8 cellular contexts compared by ENCODE assay signal in the genomic region with DNA sequence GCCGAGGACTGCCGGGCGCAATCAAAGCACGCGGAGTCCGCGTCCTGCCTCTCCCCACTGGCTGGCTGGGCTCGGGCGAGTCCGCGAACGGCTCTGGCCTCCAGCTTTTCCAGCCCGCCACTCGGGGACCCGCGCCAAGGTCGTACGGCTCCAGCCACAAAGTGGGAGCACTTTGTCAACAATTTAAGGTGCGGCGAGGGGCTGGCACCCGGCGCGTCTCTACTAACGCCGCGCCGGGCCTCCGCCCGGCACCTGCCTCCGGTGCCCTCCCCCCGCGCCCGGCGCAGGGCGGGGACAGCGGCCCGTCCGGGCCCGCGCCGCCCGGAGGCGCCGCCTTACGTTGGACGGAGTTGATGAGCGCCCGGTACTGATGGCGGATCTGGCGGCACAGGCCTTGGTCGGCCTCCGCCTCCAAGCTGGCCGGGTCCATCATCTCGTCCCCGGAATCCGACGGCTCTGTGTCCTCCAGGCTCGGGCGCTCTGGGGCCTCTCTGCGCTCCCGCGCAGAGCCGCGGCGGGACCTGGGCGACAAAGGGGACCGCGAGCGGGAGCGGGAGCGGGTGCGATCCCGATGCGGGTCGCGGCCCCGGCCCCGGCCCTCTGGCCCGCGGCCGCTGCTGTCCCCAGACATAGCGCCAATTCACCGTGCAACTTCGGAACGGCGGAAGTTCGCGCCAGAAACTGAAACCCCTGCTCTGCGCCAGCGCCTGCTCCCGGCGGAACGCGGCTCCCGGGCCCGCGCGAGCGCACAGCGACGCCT. TPM values are rescaled to one million over a fixed set of nuclear protein-coding genes. Genes with fewer than 3 reads are reported as not detected.
DNase-seq lines count a peak whose midpoint lies in the region; ATAC-seq and TF ChIP-seq lines count a peak whose summit lies in the region.

Gene NSMCE4A, minus strand, starts transcription at position 683 of the 760 bp plus-strand sequence. Its CDS starts 52 bp downstream, at position 631.

- peaks cover 6% of the 10 kb centered on the region for H3K4me1 ChIP-seq in Caco-2
- H3K4me1 ChIP-seq in esophagus muscularis mucosa = peaks cover 19 to 35% (median 34%) of the 10 kb centered on the region in 4 donors

- peak; percentile 79 to 89 for DNase-seq in Caco-2
- peak; percentile 89 for DNase-seq in OCI-M1 (lab: John Stamatoyannopoulos, UW)
- peak; percentile 80 to 87 for DNase-seq in activated T-cell treated with anti-CD3 and anti-CD28 coated beads, Interleukin-2, amount 50 U/mL, for 48 hours
- no peak for DNase-seq in esophagus muscularis mucosa (ENCODE audit: extremely low spot score)
- peak; percentile 79 for DNase-seq in myocyte (ENCODE audit: low read depth)
- peak; percentile 35 to 67 for DNase-seq in stimulated activated CD8-positive, alpha-beta memory T cell treated with anti-CD3 and anti-CD28 coated beads, Interleukin-7, amount 100 ng/mL, for 4 hours (ENCODE audit: low read depth in 2 of 2)

- H3K4me1 Mint-ChIP-seq in Caco-2 (ENCODE audit: low read depth, unreplicated experiment) = peaks cover 9% of the 10 kb centered on the region

- peak within 1 kb of the TSS; percentile 72 for H3K4me3 Mint-ChIP-seq in Caco-2 (ENCODE audit: unreplicated experiment)

- no peaks in the 10 kb centered on the region for H3K27me3 Mint-ChIP-seq in Caco-2 (ENCODE audit: insufficient read depth, unreplicated experiment)

- peaks cover 46% of the 10 kb centered on the region for H3K36me3 Mint-ChIP-seq in Caco-2 (ENCODE audit: insufficient read depth, unreplicated experiment)

- BruUV-seq in Caco-2 (replicated peaks; lab: Mats Ljungman, UMichigan) = no TSS peak

- H3K4me3 ChIP-seq in Caco-2 (ENCODE audit: low read depth, low read length) (peak within 1 kb of the TSS; percentile 95), esophagus muscularis mucosa (peak within 1 kb of the TSS; percentile 75 to 96 (median 90))

- TF ChIP-seq CTCF in Caco-2 (IDR thresholded peaks at IDR 0.05; ENCODE audit: insufficient read depth in 1 of 2, low read depth in 1 of 2, low read length in 1 of 2, severe bottlenecking in 1 of 2, unreplicated experiment in 1 of 2) = peak; percentile 60 to 66
- TF ChIP-seq CTCF in esophagus muscularis mucosa (IDR thresholded peaks at IDR 0.05) = no peak

- H3K9me3 Mint-ChIP-seq in Caco-2 (ENCODE audit: unreplicated experiment) = peaks cover 11% of the 10 kb centered on the region

- TF ChIP-seq EP300 in esophagus muscularis mucosa (IDR thresholded peaks at IDR 0.05) = no peak

- CTCF ChIA-PET in Caco-2 (lab: Charles Lee) = interaction anchor here (1.1 kb wide), 1 partner anchor 74 kb away, joined by 3 read pairs; no protein-coding TSS in a partner anchor

- WGBS in esophagus muscularis mucosa = no CpG with 5 or more reads among the region's 101 CpGs

- peak; percentile 83 for ATAC-seq in GM19397 (IDR thresholded peaks at IDR 0.05; ENCODE audit: unreplicated experiment)
- peak; percentile 70 for ATAC-seq in HG03565 (IDR thresholded peaks at IDR 0.05; ENCODE audit: unreplicated experiment)

- H3K27me3 ChIP-seq in Caco-2 (replicated peaks; ENCODE audit: control insufficient read depth, insufficient read depth, low read length) = no peaks in the 10 kb centered on the region
- H3K27me3 ChIP-seq in esophagus muscularis mucosa = no peaks in the 10 kb centered on the region

- intact Hi-C loops in Caco-2 (cut with micrococcal nuclease; ENCODE audit: unreplicated experiment) (loop anchor here (2.0 kb wide), 3 partner anchors 44 to 138 kb away; no protein-coding TSS in a partner anchor), esophagus muscularis mucosa (cut with DNase I) (loop anchor here (5.0 to 10.0 kb wide), 4 partner anchors 47 to 280 kb away; partner anchors contain the start of gene ATE1)

- POLR2A ChIA-PET in Caco-2 (lab: Charles Lee) = interaction anchor here (0.6 kb wide), 3 partner anchors 47 to 400 kb away, joined by 3 to 5 read pairs (median 3); partner anchors contain the start of gene ATE1

- TF ChIP-seq POLR2A in esophagus muscularis mucosa (IDR thresholded peaks at IDR 0.05; ENCODE audit: low read depth) = peak; percentile 8

- H3K36me3 ChIP-seq in Caco-2 (ENCODE audit: control insufficient read depth, insufficient read depth, low read length) = peaks cover 3% of the 10 kb centered on the region; the same call in 1 of the 2 replicates
- peaks cover 8 to 20% (median 14%) of the 10 kb centered on the region in 4 donors for H3K36me3 ChIP-seq in esophagus muscularis mucosa

- H3K27ac ChIP-seq in esophagus muscularis mucosa (replicated peaks in 1 of 4) = peak within 1 kb of the TSS; percentile 95 to 99 (median 99)

- peaks cover 9% of the 10 kb centered on the region for H3K9me3 ChIP-seq in Caco-2
- H3K9me3 ChIP-seq in esophagus muscularis mucosa = no peaks in the 10 kb centered on the region

- H3K27ac Mint-ChIP-seq in Caco-2 (ENCODE audit: unreplicated experiment) = peak within 1 kb of the TSS; percentile 48

RNA-seq across cellular contexts. Expression of gene NSMCE4A, which starts in this region (rescaled TPM):
- total RNA-seq in Caco-2 (2022) (106 and 111 TPM in 2 replicates), esophagus muscularis mucosa (10 to 100 TPM; 63.9 to 96.8 (median 82.0) TPM), myocyte (24.4 and 24.6 TPM in 2 replicates)
- polyA plus RNA-seq in myocyte (2012) = 8.4 TPM

Comparison
In these comparisons a context has a peak if more than half of its experiments do, and no peak if none do; other contexts are left out.
1. CTCF ChIP-seq: peak in Caco-2 (2 of 2); none in esophagus muscularis mucosa (0 of 3).